ENCODE assay signal across 12 cellular contexts in the genomic region with DNA sequence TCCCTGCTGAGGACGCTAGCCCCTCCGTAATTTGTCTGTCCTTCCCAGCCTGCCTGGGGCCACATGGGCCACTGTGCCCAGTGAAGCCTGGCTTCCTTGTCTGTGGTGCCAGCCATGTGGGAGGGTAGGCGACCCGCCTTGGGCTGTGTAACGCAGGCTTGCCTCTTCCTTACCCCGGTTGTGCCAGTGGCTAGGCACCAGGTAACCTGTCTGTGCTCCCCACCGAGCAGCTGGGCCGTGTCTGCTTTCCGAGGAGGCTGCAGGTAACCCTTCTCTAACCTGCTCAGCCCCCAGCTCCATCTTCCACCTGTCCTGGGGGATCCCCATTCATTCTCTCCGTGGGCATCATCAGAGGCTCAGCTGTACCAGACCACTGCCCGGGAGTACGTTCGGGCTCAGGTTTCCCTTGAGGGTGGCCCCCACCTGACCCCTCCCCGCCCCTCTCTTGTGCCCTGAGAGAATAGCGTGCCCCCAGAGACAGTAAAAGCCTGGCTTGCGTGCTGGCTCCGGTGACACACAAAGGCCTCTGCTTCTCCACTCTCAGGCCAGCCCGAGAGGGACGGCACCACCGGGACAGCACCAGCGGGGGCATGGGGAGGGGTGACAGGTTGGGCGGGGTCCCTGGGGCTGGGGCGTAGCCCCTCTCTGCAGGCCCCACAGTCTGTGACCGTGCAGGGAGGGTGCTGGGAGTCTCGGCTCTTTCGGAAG.
DNase-seq lines count a peak whose midpoint lies in the region; ATAC-seq and TF ChIP-seq lines count a peak whose summit lies in the region.
"Had no signal": no experiment of that assay in that cellular context is flagged by ENCODE, and none has a peak within 500 bp of the region (broad histone marks: within the 10 kb centered on the region; RNA-seq: fewer than 3 reads in every experiment).

No MANE protein-coding gene starts in this region.

- intact Hi-C loops in lower lobe of right lung (cut with DNase I) (no loop called here), gastrocnemius medialis (cut with DNase I; ENCODE audit: low total_unique reads) (no loop called here)

- H3K27ac Mint-ChIP-seq in T-helper 17 cell: no peak overlapping the region
- H3K27ac Mint-ChIP-seq: CD8-positive, alpha-beta memory T cell had no signal

- DNase-seq in T-helper 17 cell (peak; percentile 1 to 5 (median 3)), ecto neural progenitor cell (ENCODE audit: low spot score) (peak; percentile 46), lower lobe of right lung (peak; percentile 46), gastrocnemius medialis (peak; percentile 1 to 8), GM19240 (ENCODE audit: insufficient read length, low spot score) (no peak), HT-29 (ENCODE audit: low spot score) (no peak), DMS153 (lab: John Stamatoyannopoulos, UW) (no peak)
- DNase-seq: brain microvascular endothelial cell, GM23248, NCI-H1930 had no signal

- peaks cover 26% of the 10 kb centered on the region for H3K4me1 ChIP-seq in lower lobe of right lung
- peaks cover 7 to 12% of the 10 kb centered on the region in 2 donors for H3K4me1 ChIP-seq in gastrocnemius medialis

- H3K27me3 Mint-ChIP-seq in T-helper 17 cell: no peaks in the 10 kb centered on the region

- H3K4me1 Mint-ChIP-seq in T-helper 17 cell: peaks cover 10% of the 10 kb centered on the region

- H3K27me3 ChIP-seq in lower lobe of right lung (ENCODE audit: low read depth) (no peaks in the 10 kb centered on the region), gastrocnemius medialis (peaks cover 4 to 11% (median 10%) of the 10 kb centered on the region in 3 donors)

- H3K4me3 Mint-ChIP-seq in T-helper 17 cell: no peak overlapping the region
- H3K4me3 Mint-ChIP-seq: CD8-positive, alpha-beta memory T cell had no signal

- peaks cover 3% of the 10 kb centered on the region for H3K36me3 Mint-ChIP-seq in T-helper 17 cell (ENCODE audit: low read depth)
- H3K36me3 Mint-ChIP-seq: CD8-positive, alpha-beta memory T cell had no signal

- H3K27ac ChIP-seq in lower lobe of right lung (peak overlapping the region; percentile 61), gastrocnemius medialis (peak overlapping the region; percentile 18 to 64 (median 32))
- H3K27ac ChIP-seq: brain microvascular endothelial cell, GM23248 had no signal

- no peak for ATAC-seq in T-helper 17 cell
- ATAC-seq in lower lobe of right lung: peak in 1 of 2 donors; percentile 17
- no peak for ATAC-seq in gastrocnemius medialis
- ATAC-seq in HG03521 (IDR thresholded peaks at IDR 0.05; ENCODE audit: unreplicated experiment): no peak

- TF ChIP-seq POLR2A in gastrocnemius medialis (IDR thresholded peaks at IDR 0.05): no peak

- H3K9me3 ChIP-seq in T-helper 17 cell (ENCODE audit: control insufficient read depth, low read length, poor library complexity, severe bottlenecking) (no peaks in the 10 kb centered on the region), lower lobe of right lung (no peaks in the 10 kb centered on the region), gastrocnemius medialis (no peaks in the 10 kb centered on the region)

- no peaks in the 10 kb centered on the region for H3K36me3 ChIP-seq in lower lobe of right lung
- H3K36me3 ChIP-seq in gastrocnemius medialis: no peaks in the 10 kb centered on the region
- H3K36me3 ChIP-seq: brain microvascular endothelial cell had no signal

- in situ Hi-C loops in gastrocnemius medialis (cut with MboI; ENCODE audit: low sequenced_read_pairs in 4 of 4): no loop called here

- H3K4me3 ChIP-seq in lower lobe of right lung (no peak overlapping the region), gastrocnemius medialis (no peak overlapping the region)
- H3K4me3 ChIP-seq: GM23248 had no signal

- no peak for TF ChIP-seq CTCF in lower lobe of right lung (IDR thresholded peaks at IDR 0.05)
- no peak for TF ChIP-seq CTCF in gastrocnemius medialis (IDR thresholded peaks at IDR 0.05 in 4 of 5, conservative IDR thresholded peaks at IDR 0.05 in 1 of 5)

Comparison
In these comparisons a context has a peak if more than half of its experiments do, and no peak if none do; other contexts are left out.
1. DNase-seq: peak in T-helper 17 cell (3 of 3), ecto neural progenitor cell (single experiment), lower lobe of right lung (single experiment) and gastrocnemius medialis (2 of 2); none in GM19240 (single experiment), HT-29 (single experiment) and DMS153 (single experiment).